ENCODE assay signal across 7 cellular contexts in genomic region chr4:111540661-111541060, GRCh38.
"Had no signal": no experiment of that assay in that cellular context is flagged by ENCODE, and none has a peak within 500 bp of the region (broad histone marks: within the 10 kb centered on the region; RNA-seq: fewer than 3 reads in every experiment).

No MANE protein-coding gene starts in this region.

- H3K4me1 ChIP-seq: HAP-1 had no signal

- H3K36me3 ChIP-seq: HAP-1 had no signal

- H3K9me3 ChIP-seq: HAP-1 had no signal

- ATAC-seq: HCT116, K562 had no signal

- H3K4me3 ChIP-seq: HAP-1, K562 had no signal

- DNase-seq: GOT3, H7, HFFc6, IMR-90 had no signal
